Comparison of ENCODE assay signal across 8 cellular contexts in the genomic region with DNA sequence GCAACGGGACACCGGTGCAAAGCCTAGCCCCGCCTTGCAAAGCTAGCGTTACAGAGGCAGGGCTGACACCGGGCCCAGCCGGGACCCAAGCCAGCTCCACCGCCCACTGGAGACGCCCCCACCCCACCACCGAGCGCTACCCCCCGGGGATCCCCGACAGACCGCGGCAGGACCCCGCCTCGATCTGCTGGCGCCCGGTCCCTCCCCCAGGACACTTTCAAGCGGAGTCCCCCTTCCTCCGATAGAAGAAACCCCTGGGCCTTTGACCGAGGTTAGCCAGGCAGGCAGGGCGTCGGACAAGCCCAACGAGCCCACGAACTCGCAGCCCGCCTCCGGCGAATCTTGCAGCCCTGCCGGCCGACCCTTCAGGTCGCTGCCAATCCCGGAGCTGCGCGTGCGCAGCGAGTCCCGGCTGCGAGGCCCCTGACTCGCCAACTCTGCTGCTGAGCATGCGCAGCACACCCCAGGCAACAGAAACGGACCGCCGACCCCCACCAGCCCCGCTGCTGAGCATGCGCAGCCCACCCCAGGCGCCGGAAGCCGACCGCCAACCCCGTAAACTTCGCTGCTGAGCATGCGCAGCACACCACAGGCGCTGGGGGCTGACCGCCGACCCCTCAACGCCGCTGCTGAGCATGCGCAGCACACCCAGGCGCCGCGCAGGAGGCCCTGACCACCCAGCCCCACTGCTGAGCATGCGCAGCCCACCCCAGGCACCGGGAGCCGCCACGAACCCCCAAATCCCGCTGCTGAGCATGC. TPM values are rescaled to one million over a fixed set of nuclear protein-coding genes. Genes with fewer than 3 reads are reported as not detected.
DNase-seq lines count a peak whose midpoint lies in the region; ATAC-seq, FAIRE-seq and TF ChIP-seq lines count a peak whose summit lies in the region.

No MANE protein-coding gene starts in this region.

- peaks cover 18% of the 10 kb centered on the region for H3K79me2 ChIP-seq in OCI-LY1 (ENCODE audit: insufficient read depth, low read length)

- H3K9me2 ChIP-seq in OCI-LY1 (ENCODE audit: low read depth, low read length) = no peaks in the 10 kb centered on the region

- peak overlapping the region; percentile 96 for H3K4me2 ChIP-seq in OCI-LY1 (ENCODE audit: low read length)

- no peak overlapping the region for H2AFZ ChIP-seq in OCI-LY1 (ENCODE audit: low read length)

- no peak for TF ChIP-seq CTCF in D721Med (IDR thresholded peaks at IDR 0.05; ENCODE audit: insufficient read depth, missing control alignments)
- TF ChIP-seq CTCF in OCI-LY1 (IDR thresholded peaks at IDR 0.05; ENCODE audit: low read length) = no peak
- no peak for TF ChIP-seq CTCF in mucosa of descending colon (IDR thresholded peaks at IDR 0.05)

- H3K4me3 ChIP-seq in OCI-LY1 (ENCODE audit: low read depth, low read length, poor library complexity, severe bottlenecking) = peak overlapping the region; percentile 82
- peak overlapping the region; percentile 76 for H3K4me3 ChIP-seq in mucosa of descending colon

- H3K9ac ChIP-seq in OCI-LY1 (ENCODE audit: low read length) = peak overlapping the region; percentile 87

- H3K4me1 ChIP-seq in OCI-LY1 (ENCODE audit: insufficient read depth, low read length, severe bottlenecking) (peaks cover 30% of the 10 kb centered on the region), mucosa of descending colon (ENCODE audit: low read depth) (peaks cover 13% of the 10 kb centered on the region)

- H4K20me1 ChIP-seq in OCI-LY1 (ENCODE audit: insufficient read depth, low read length) = no peaks in the 10 kb centered on the region

- H3K9me3 ChIP-seq in OCI-LY1 (ENCODE audit: low read length) (0 out of 2 replicates have a peak, but pooled peaks cover 3% of the 10 kb centered on the region), mucosa of descending colon (peaks cover 4% of the 10 kb centered on the region)

- H3K27me3 ChIP-seq in OCI-LY1 (ENCODE audit: insufficient read depth, low read length) = no peaks in the 10 kb centered on the region

- ATAC-seq in GM21526 (IDR thresholded peaks at IDR 0.05; ENCODE audit: low FRiP score, unreplicated experiment) (peak; percentile 79), mucosa of descending colon (peak; percentile 90)

- H3K27ac ChIP-seq in OCI-LY1 (ENCODE audit: low read depth, low read length, poor library complexity, severe bottlenecking) (peak overlapping the region; percentile 63), epithelial cell of prostate (peak overlapping the region; percentile 76)

- FAIRE-seq in D721Med (lab: Jason Lieb, UNC) = no peak

- intact Hi-C loops in mucosa of descending colon (cut with DNase I, micrococcal nuclease) = no loop called here

- H3K36me3 ChIP-seq in OCI-LY1 (ENCODE audit: insufficient read depth, low read length) (peaks cover 31% of the 10 kb centered on the region), mucosa of descending colon (ENCODE audit: low read depth) (no peaks in the 10 kb centered on the region)

- DNase-seq in D721Med (ENCODE audit: insufficient read length, low spot score) = peak; percentile 95
- peak; percentile 99 for DNase-seq in HuH-7 (ENCODE audit: low spot score)
- DNase-seq in activated T-cell treated with anti-CD3 and anti-CD28 coated beads for 24 hours (ENCODE audit: low read depth) = peak; percentile 98
- peak; percentile 64 for DNase-seq in epithelial cell of prostate (ENCODE audit: low read depth, low spot score)
- DNase-seq in mucosa of descending colon = peak; percentile 92 to 99 (median 98)
- peak; percentile 95 to 99 for DNase-seq in stimulated activated CD8-positive, alpha-beta memory T cell treated with anti-CD3 and anti-CD28 coated beads, Interleukin-4, amount 100 ng/mL, for 1 hour (ENCODE audit: low read depth in 2 of 2, low spot score in 1 of 2)

- no peaks in the 10 kb centered on the region for H3F3A ChIP-seq in OCI-LY1 (ENCODE audit: insufficient read depth, low read length)

RNA-seq across cellular contexts. Expression of a gene that starts 0.7 kb away (rescaled TPM):
- 10 to 100 TPM; 59.3 to 91.5 (median 70.4) TPM for total RNA-seq in mucosa of descending colon

RNA-seq across cellular contexts. Expression of a gene that starts 39.5 kb away (rescaled TPM):
- 10 to 100 TPM; 14.4 to 24.2 (median 19.5) TPM for total RNA-seq in mucosa of descending colon

RNA-seq across cellular contexts. Expression of a gene that starts 56.4 kb away (rescaled TPM):
- total RNA-seq in mucosa of descending colon = 1,000 to 10,000 TPM in 1 of 3 donors, 100 to 1,000 TPM in 2; 871 to 1,011 (median 925) TPM

Comparison
In these comparisons a context has a peak if more than half of its experiments do, and no peak if none do; other contexts are left out.
1. Peak in every context shown above with its lines: DNase-seq, ATAC-seq, H3K4me3 ChIP-seq and H3K27ac ChIP-seq.